Comparison of ENCODE assay signal across 13 cellular contexts in genomic region chr22:25492950-25493790, GRCh38.
DNase-seq lines count a peak whose midpoint lies in the region; ATAC-seq and TF ChIP-seq lines count a peak whose summit lies in the region.
"Had no signal": no experiment of that assay in that cellular context is flagged by ENCODE, and none has a peak within 500 bp of the region (broad histone marks: within the 10 kb centered on the region; RNA-seq: fewer than 3 reads in every experiment).

No MANE protein-coding gene starts in this region.

- H3K27me3 ChIP-seq in WERI-Rb-1 (ENCODE audit: insufficient read depth, low read depth, severe bottlenecking), result no peaks in the 10 kb centered on the region
- H3K27me3 ChIP-seq: ovary had no signal

- H3K36me3 ChIP-seq in WERI-Rb-1, result peaks cover 29% of the 10 kb centered on the region
- H3K36me3 ChIP-seq: ovary had no signal

- ATAC-seq in HG03354 (IDR thresholded peaks at IDR 0.05; ENCODE audit: poor library complexity, severe bottlenecking, unreplicated experiment) (no peak), HG02970 (IDR thresholded peaks at IDR 0.05; ENCODE audit: low FRiP score, unreplicated experiment) (no peak)

- H3K4me3 ChIP-seq in WERI-Rb-1 (ENCODE audit: low read depth, low read length), result peak overlapping the region; percentile 4; the same call in 1 of the 2 replicates
- H3K4me3 ChIP-seq: ovary had no signal

- peak; percentile 98 for DNase-seq in DMS 273 (lab: John Stamatoyannopoulos, UW; ENCODE audit: unreplicated experiment)
- peak; percentile 97 for DNase-seq in NCI-H2171 (lab: John Stamatoyannopoulos, UW)
- DNase-seq in WERI-Rb-1, result peak; percentile 96
- peak; percentile 39 for DNase-seq in midbrain (lab: John Stamatoyannopoulos, UW)
- DNase-seq in stimulated activated CD4-positive, alpha-beta T cell treated with anti-CD3 and anti-CD28 coated beads, Interleukin-2, amount 100 ng/mL, for 24 hours, result no peak
- DNase-seq in activated CD4-positive, alpha-beta T cell treated with anti-CD3 and anti-CD28 coated beads for 1 hour, result no peak
- DNase-seq: activated CD4-positive, alpha-beta T cell treated with anti-CD3 and anti-CD28 coated beads for 4 hours; mammary epithelial cell; NCI-H526; ovary; stimulated activated naive CD4-positive, alpha-beta T cell had no signal

- peak overlapping the region; percentile 91 for H3K27ac ChIP-seq in WERI-Rb-1
- H3K27ac ChIP-seq: ovary had no signal

- 0 out of 2 replicates have a peak, but pooled peaks have one; percentile 0 for TF ChIP-seq CTCF in WERI-Rb-1 (IDR thresholded peaks at IDR 0.05; ENCODE audit: low read depth, low read length)

- peaks cover 5% of the 10 kb centered on the region for H3K9me3 ChIP-seq in WERI-Rb-1 (ENCODE audit: severe bottlenecking)
- H3K9me3 ChIP-seq: ovary had no signal

Comparison
In these comparisons a context has a peak if more than half of its experiments do, and no peak if none do; other contexts are left out.
1. DNase-seq: peak in DMS 273 (single experiment), NCI-H2171 (single experiment), WERI-Rb-1 (single experiment) and midbrain (single experiment); none in stimulated activated CD4-positive, alpha-beta T cell treated with anti-CD3 and anti-CD28 coated beads, Interleukin-2, amount 100 ng/mL, for 24 hours (0 of 2) and activated CD4-positive, alpha-beta T cell treated with anti-CD3 and anti-CD28 coated beads for 1 hour (single experiment).